ENCODE assay signal across 36 cellular contexts in genomic region chr4:128449251-128449650, GRCh38.
"Had no signal": no experiment of that assay in that cellular context is flagged by ENCODE, and none has a peak within 500 bp of the region (broad histone marks: within the 10 kb centered on the region; RNA-seq: fewer than 3 reads in every experiment).

No MANE protein-coding gene starts in this region.

- H3K9me3 ChIP-seq: body of pancreas had no signal

- H3K4me3 ChIP-seq: adrenal gland, body of pancreas, breast epithelium had no signal

- H3K36me3 ChIP-seq: adrenal gland, brain microvascular endothelial cell, breast epithelium had no signal

- H3K27me3 Mint-ChIP-seq: activated CD4-positive, alpha-beta memory T cell treated with anti-CD3 and anti-CD28 coated beads for 36 hours; activated naive CD8-positive, alpha-beta T cell treated with anti-CD3 and anti-CD28 coated beads for 36 hours had no signal

- H3K4me1 ChIP-seq: breast epithelium had no signal

- DNase-seq: activated B cell treated with CpG ODN at 0.5 μM for 24 hours; activated CD4-positive, alpha-beta memory T cell treated with anti-CD3 and anti-CD28 coated beads for 36 hours; activated CD4-positive, alpha-beta T cell treated with anti-CD3 and anti-CD28 coated beads for 4 hours; activated CD4-positive, alpha-beta T cell treated with anti-CD3 and anti-CD28 coated beads, Interleukin-2, amount 10 ng/mL, durations not matched to agents 24 days and 14 days; activated CD4-positive, alpha-beta T cell treated with anti-CD3 and anti-CD28 coated beads, Interleukin-2, amount 50 U/mL, for 1 hour; activated CD4-positive, alpha-beta T cell treated with anti-CD3 and anti-CD28 coated beads, Interleukin-2, amount 50 U/mL, for 4 hours; activated CD4-positive, CD25-positive, alpha-beta regulatory T cell treated with anti-CD3 and anti-CD28 coated beads, Interleukin-2, amount 50 U/mL, for 72 hours; activated CD8-positive, alpha-beta memory T cell treated with anti-CD3 and anti-CD28 coated beads, Interleukin-2, amount 50 U/mL, for 4 hours; activated CD8-positive, alpha-beta T cell treated with anti-CD3 and anti-CD28 coated beads for 36 hours; activated effector memory CD4-positive, alpha-beta T cell treated with anti-CD3 and anti-CD28 coated beads, Interleukin-2, amount 50 U/mL, for 16 hours; activated gamma-delta T cell treated with Interleukin-2 at 50 U/mL for 16 hours; activated naive CD4-positive, alpha-beta T cell; activated naive CD4-positive, alpha-beta T cell treated with anti-CD3 and anti-CD28 coated beads for 36 hours; activated naive CD4-positive, alpha-beta T cell treated with anti-CD3 and anti-CD28 coated beads, Interleukin-2, amount 50 U/mL, for 16 hours; activated naive CD8-positive, alpha-beta T cell treated with anti-CD3 and anti-CD28 coated beads for 36 hours; activated T-cell treated with anti-CD3 and anti-CD28 coated beads for 4 hours; activated T-cell treated with anti-CD3 and anti-CD28 coated beads, Interleukin-2, amount 50 U/mL, for 1 hour; activated T-cell treated with anti-CD3 and anti-CD28 coated beads, Interleukin-2, amount 50 U/mL, for 4 hours; activated T-cell treated with anti-CD3 and anti-CD28 coated beads, Interleukin-2, amount 50 U/mL, for 72 hours; adrenal gland; amniotic stem cell; aorta; body of pancreas; brain microvascular endothelial cell; central memory CD4-positive, alpha-beta T cell; SW 1271; T-helper 1 cell; T-helper 2 cell; T-helper 9 cell had no signal

- H3K4me3 Mint-ChIP-seq: activated B cell treated with CpG ODN at 0.5 μM for 24 hours; activated CD4-positive, alpha-beta memory T cell treated with anti-CD3 and anti-CD28 coated beads for 36 hours; activated CD4-positive, alpha-beta T cell treated with anti-CD3 and anti-CD28 coated beads, Interleukin-2, amount 10 ng/mL, durations not matched to agents 24 days and 14 days; activated CD8-positive, alpha-beta T cell treated with anti-CD3 and anti-CD28 coated beads for 36 hours; activated naive CD4-positive, alpha-beta T cell treated with anti-CD3 and anti-CD28 coated beads for 36 hours; activated naive CD8-positive, alpha-beta T cell treated with anti-CD3 and anti-CD28 coated beads for 36 hours; activated T-cell treated with anti-CD3 and anti-CD28 coated beads, Interleukin-2, amount 50 U/mL, for 4 hours; activated T-cell treated with anti-CD3 and anti-CD28 coated beads, Interleukin-2, amount 50 U/mL, for 72 hours; activated T-helper 1 cell treated with anti-CD3 and anti-CD28 coated beads, Interleukin-12 subunit alpha, Interleukin-12 subunit beta, Interleukin-2, Interleukin-4 antibody, amounts not matched to agents 30 ng/mL and 10 ng/mL and 1 ng/mL, durations not matched to agents 14 hours and 24 hours and 36 hours; activated T-helper 17 cell treated with anti-CD3 and anti-CD28 coated beads, Interleukin-2, amount 50 U/mL, for 72 hours; T-helper 1 cell treated with Interleukin-12 subunit alpha and Interleukin-12 subunit beta and Interleukin-4 antibody, amounts not matched to agents 30 μg/mL and 1 μg/mL, for 36 hours; T-helper 2 cell treated with Interferon-gamma antibody and Interleukin-4, amounts not matched to agents 5 μg/mL and 100 μg/mL, for 36 hours had no signal

- ATAC-seq: activated CD8-positive, alpha-beta T cell treated with anti-CD3 and anti-CD28 coated beads for 36 hours; activated naive CD4-positive, alpha-beta T cell treated with anti-CD3 and anti-CD28 coated beads, Interleukin-2, amount 50 U/mL, for 72 hours; activated T-cell treated with anti-CD3 and anti-CD28 coated beads, Interleukin-2, amount 50 U/mL, for 4 hours; activated T-cell treated with anti-CD3 and anti-CD28 coated beads, Interleukin-2, amount 50 U/mL, for 72 hours; activated T-helper 17 cell treated with anti-CD3 and anti-CD28 coated beads, Interleukin-2, amount 50 U/mL, for 72 hours; body of pancreas had no signal

- H3K4me1 Mint-ChIP-seq: activated T-helper 17 cell treated with anti-CD3 and anti-CD28 coated beads, Interleukin-2, amount 50 U/mL, for 72 hours had no signal

- H3K27ac ChIP-seq: adrenal gland, body of pancreas, brain microvascular endothelial cell, breast epithelium, VCaP had no signal

- H3K27ac Mint-ChIP-seq: activated B cell treated with CpG ODN at 0.5 μM for 24 hours; activated CD4-positive, alpha-beta memory T cell treated with anti-CD3 and anti-CD28 coated beads for 36 hours; activated CD4-positive, alpha-beta T cell treated with anti-CD3 and anti-CD28 coated beads, Interleukin-2, amount 10 ng/mL, durations not matched to agents 24 days and 14 days; activated CD8-positive, alpha-beta T cell treated with anti-CD3 and anti-CD28 coated beads for 36 hours; activated naive CD4-positive, alpha-beta T cell treated with anti-CD3 and anti-CD28 coated beads for 36 hours; activated naive CD4-positive, alpha-beta T cell treated with anti-CD3 and anti-CD28 coated beads, Interleukin-2, amount 50 U/mL, for 72 hours; activated naive CD8-positive, alpha-beta T cell treated with anti-CD3 and anti-CD28 coated beads for 36 hours; activated T-cell treated with anti-CD3 and anti-CD28 coated beads, Interleukin-2, amount 50 U/mL, for 72 hours; activated T-helper 1 cell treated with anti-CD3 and anti-CD28 coated beads, Interleukin-12 subunit alpha, Interleukin-12 subunit beta, Interleukin-2, Interleukin-4 antibody, amounts not matched to agents 30 ng/mL and 10 ng/mL and 1 ng/mL, durations not matched to agents 14 hours and 24 hours and 36 hours; activated T-helper 17 cell treated with anti-CD3 and anti-CD28 coated beads, Interleukin-2, amount 50 U/mL, for 72 hours; T-helper 1 cell treated with Interleukin-12 subunit alpha and Interleukin-12 subunit beta and Interleukin-4 antibody, amounts not matched to agents 30 μg/mL and 1 μg/mL, for 36 hours; T-helper 2 cell treated with Interferon-gamma antibody and Interleukin-4, amounts not matched to agents 5 μg/mL and 100 μg/mL, for 36 hours had no signal

- H3K27me3 ChIP-seq: adrenal gland, body of pancreas, brain microvascular endothelial cell, breast epithelium had no signal
